Comparison of ENCODE assay signal across 5 cellular contexts in the genomic region with DNA sequence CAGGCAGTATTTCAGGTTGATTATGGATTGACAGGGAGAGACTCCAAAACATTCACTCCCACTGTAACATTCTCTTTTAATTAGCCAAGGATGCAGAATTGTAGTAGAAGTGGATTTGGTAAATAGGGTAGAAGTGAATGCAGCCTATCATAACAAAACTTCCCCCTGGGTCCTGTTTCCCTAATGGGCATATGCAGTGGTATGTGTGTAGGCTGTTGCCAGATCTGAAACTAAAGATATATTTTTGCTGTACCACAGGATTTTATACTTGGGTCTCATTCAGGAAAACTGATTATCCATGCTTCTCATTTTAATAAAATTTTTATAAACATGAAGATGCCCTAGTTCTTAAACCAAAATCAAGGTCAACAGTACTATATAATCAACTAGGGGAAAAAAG.
"Had no signal": no experiment of that assay in that cellular context is flagged by ENCODE, and none has a peak within 500 bp of the region (broad histone marks: within the 10 kb centered on the region; RNA-seq: fewer than 3 reads in every experiment).

No MANE protein-coding gene starts in this region.

- ATAC-seq: HepG2, K562 had no signal

- H3K9me3 Mint-ChIP-seq: IgD-negative memory B cell had no signal

- H3K4me3 ChIP-seq: K562 had no signal

- H3K27ac Mint-ChIP-seq: IgD-negative memory B cell had no signal

- H3K27me3 Mint-ChIP-seq: IgD-negative memory B cell had no signal

- FAIRE-seq: HepG2, HTR-8/SVneo, K562 had no signal

- H3K4me1 Mint-ChIP-seq: IgD-negative memory B cell had no signal

- DNase-seq: IMR-90 had no signal

- H3K4me3 Mint-ChIP-seq: IgD-negative memory B cell had no signal
